In genomic region chr11:119207607-119208006, GRCh38 we compare ENCODE assay signal across 1 cellular context.
TF ChIP-seq lines count a peak whose summit lies in the region.

No MANE protein-coding gene starts in this region.

TF ChIP-seq in H1, 55 proteins besides CTCF, POLR2A, EP300 and RAD21:
- TF ChIP-seq JUN (IDR thresholded peaks at IDR 0.05; ENCODE audit: low read depth, low read length) (no peak), BACH1 (IDR thresholded peaks at IDR 0.05; ENCODE audit: low read length) (no peak), SP2 (IDR thresholded peaks at IDR 0.05; ENCODE audit: low read length) (no peak), KDM5A (IDR thresholded peaks at IDR 0.05; ENCODE audit: low read length) (no peak), CEBPB (IDR thresholded peaks at IDR 0.05; ENCODE audit: low read depth, low read length) (no peak), CBX8 (IDR thresholded peaks at IDR 0.05; ENCODE audit: borderline replicate concordance, low read depth, low read length) (no peak), ASH2L (IDR thresholded peaks at IDR 0.05; ENCODE audit: low read length) (no peak), POU5F1 (IDR thresholded peaks at IDR 0.05; ENCODE audit: low read depth, low read length) (no peak), CTBP2 (IDR thresholded peaks at IDR 0.05; ENCODE audit: borderline replicate concordance, insufficient read depth, insufficient read length, low read length) (no peak), HDAC6 (IDR thresholded peaks at IDR 0.05; ENCODE audit: low read depth, low read length) (no peak), YY1 (IDR thresholded peaks at IDR 0.05; ENCODE audit: low read depth, low read length) (no peak), TAF7 (optimal IDR thresholded peaks at IDR 0.05; ENCODE audit: borderline replicate concordance, low read depth, low read length) (no peak), SIN3A (conservative IDR thresholded peaks at IDR 0.05 in 1 of 2, IDR thresholded peaks at IDR 0.05 in 1 of 2; ENCODE audit: low read depth in 1 of 2, low read length in 2 of 2) (no peak), TAF1 (IDR thresholded peaks at IDR 0.05; ENCODE audit: low read depth, low read length) (no peak), EGR1 (IDR thresholded peaks at IDR 0.05; ENCODE audit: borderline replicate concordance, low read depth, low read length) (no peak), RXRA (IDR thresholded peaks at IDR 0.05; ENCODE audit: insufficient read depth, low read depth, low read length) (no peak)
